ENCODE assay signal across 8 cellular contexts in genomic region chr14:106518054-106518943, GRCh38.
A peak's percentile ranks its signal among the peaks of the same experiment; 100 is the strongest.
DNase-seq lines count a peak whose midpoint lies in the region; ATAC-seq and TF ChIP-seq lines count a peak whose summit lies in the region.

No MANE protein-coding gene starts in this region.

- TF ChIP-seq POLR2A in NB4 (IDR thresholded peaks at IDR 0.05; ENCODE audit: extremely low read depth, insufficient read length): no peak

- intact Hi-C loops in CD8-positive, alpha-beta T cell (cut with DNase I, micrococcal nuclease): loop anchor here in 1 of 2 experiments (10.0 kb wide), 1 partner anchor 123 kb away; no protein-coding TSS in a partner anchor
- intact Hi-C loops in psoas muscle (cut with DNase I): no loop called here

- H3K9me3 Mint-ChIP-seq in CD8-positive, alpha-beta T cell: no peaks in the 10 kb centered on the region
- peaks cover 94% of the 10 kb centered on the region for H3K9me3 Mint-ChIP-seq in endodermal cell

- H3K27me3 ChIP-seq in CD8-positive, alpha-beta T cell (ENCODE audit: insufficient read depth, low read length): no peaks in the 10 kb centered on the region
- H3K27me3 ChIP-seq in psoas muscle (ENCODE audit: insufficient read depth in 3 of 3, low read length in 2 of 3): no peaks in the 10 kb centered on the region
- no peaks in the 10 kb centered on the region for H3K27me3 ChIP-seq in endodermal cell (ENCODE audit: control insufficient read depth, insufficient read depth, low read length, poor library complexity, severe bottlenecking)

- H3K36me3 Mint-ChIP-seq in CD8-positive, alpha-beta T cell: no peaks in the 10 kb centered on the region
- H3K36me3 Mint-ChIP-seq in endodermal cell (ENCODE audit: low read depth): no peaks in the 10 kb centered on the region

- peak; percentile 90 for TF ChIP-seq CTCF in CD8-positive, alpha-beta T cell (IDR thresholded peaks at IDR 0.05)
- TF ChIP-seq CTCF in NB4 (IDR thresholded peaks at IDR 0.05; ENCODE audit: low read depth, low read length) (peak; percentile 72), psoas muscle (IDR thresholded peaks at IDR 0.05) (no peak), endodermal cell (conservative IDR thresholded peaks at IDR 0.05) (no peak)

- H3K9ac ChIP-seq in endodermal cell (ENCODE audit: extremely low read depth, low read length, poor library complexity, severe bottlenecking): no peak overlapping the region

- H3K4me3 ChIP-seq in CD8-positive, alpha-beta T cell (ENCODE audit: low read depth, low read length): no peak overlapping the region
- H3K4me3 ChIP-seq in NB4 (ENCODE audit: low read depth, low read length): no peak overlapping the region
- H3K4me3 ChIP-seq in psoas muscle: no peak overlapping the region
- H3K4me3 ChIP-seq in endodermal cell (ENCODE audit: low read length): no peak overlapping the region

- DNase-seq in CD8-positive, alpha-beta T cell: peak; percentile 79 to 93 (median 87)
- DNase-seq in NB4 (ENCODE audit: low read depth) (peak; percentile 71), psoas muscle (peak; percentile 34 to 55), mesenteric fat pad (ENCODE audit: low spot score) (no peak), endodermal cell (no peak)
- peak; percentile 93 for DNase-seq in activated CD8-positive, alpha-beta memory T cell treated with anti-CD3 and anti-CD28 coated beads, Interleukin-2, amount 50 U/mL, for 48 hours

- H3K9me3 ChIP-seq in CD8-positive, alpha-beta T cell (ENCODE audit: low read length): no peaks in the 10 kb centered on the region
- H3K9me3 ChIP-seq in psoas muscle: no peaks in the 10 kb centered on the region
- H3K9me3 ChIP-seq in endodermal cell (ENCODE audit: control insufficient read depth, low read length): peaks cover 84% of the 10 kb centered on the region

- peaks cover 3% of the 10 kb centered on the region for H3K27me3 Mint-ChIP-seq in CD8-positive, alpha-beta T cell (ENCODE audit: low read depth)
- no peaks in the 10 kb centered on the region for H3K27me3 Mint-ChIP-seq in endodermal cell (ENCODE audit: insufficient read depth)

- no peak overlapping the region for H3K27ac Mint-ChIP-seq in CD8-positive, alpha-beta T cell
- no peak overlapping the region for H3K27ac Mint-ChIP-seq in endodermal cell

- CTCF ChIA-PET in CD8-positive, alpha-beta T cell (lab: Charles Lee): interaction anchor here (0.7 to 3.2 kb wide), 21 partner anchors 9 to 142 kb away, joined by 3 to 32 read pairs (median 6); no protein-coding TSS in a partner anchor

- peaks cover 25% of the 10 kb centered on the region for H3K4me1 Mint-ChIP-seq in CD8-positive, alpha-beta T cell (ENCODE audit: low read depth)
- H3K4me1 Mint-ChIP-seq in endodermal cell: no peaks in the 10 kb centered on the region

- ATAC-seq in CD8-positive, alpha-beta T cell: peak; percentile 91
- ATAC-seq in psoas muscle: no peak
- no peak for ATAC-seq in GM19324 (IDR thresholded peaks at IDR 0.05; ENCODE audit: low FRiP score, unreplicated experiment)
- no peak for ATAC-seq in HG02678 (IDR thresholded peaks at IDR 0.05; ENCODE audit: unreplicated experiment)

- H3K4me3 Mint-ChIP-seq in CD8-positive, alpha-beta T cell: no peak overlapping the region
- H3K4me3 Mint-ChIP-seq in endodermal cell: no peak overlapping the region

- POLR2A ChIA-PET in CD8-positive, alpha-beta T cell (lab: Charles Lee): interaction anchor here (1.0 to 1.2 kb wide), 2 partner anchors 11 to 17 kb away, joined by 4 read pairs; no protein-coding TSS in a partner anchor

- no peaks in the 10 kb centered on the region for H3K36me3 ChIP-seq in CD8-positive, alpha-beta T cell (ENCODE audit: insufficient read depth, low read length)
- H3K36me3 ChIP-seq in psoas muscle (ENCODE audit: insufficient read depth in 1 of 2, low read depth in 1 of 2) (no peaks in the 10 kb centered on the region), endodermal cell (ENCODE audit: control insufficient read depth, insufficient read depth, low read length) (no peaks in the 10 kb centered on the region)

- H3K27ac ChIP-seq in CD8-positive, alpha-beta T cell (ENCODE audit: low read depth, low read length): no peak overlapping the region
- H3K27ac ChIP-seq in psoas muscle (no peak overlapping the region), endodermal cell (ENCODE audit: low read depth, low read length) (no peak overlapping the region)

- peaks cover 8% of the 10 kb centered on the region for H3K4me1 ChIP-seq in CD8-positive, alpha-beta T cell (ENCODE audit: insufficient read depth, low read length)
- H3K4me1 ChIP-seq in psoas muscle (no peaks in the 10 kb centered on the region), endodermal cell (ENCODE audit: control insufficient read depth, insufficient read depth, low read length) (no peaks in the 10 kb centered on the region)

- 44 to 46% (median 46%) methylated on average over 11 of the region's 11 CpGs for WGBS in psoas muscle, 3 donors
- 54 to 64% methylated on average over 6 to 11 of the region's 11 CpGs for WGBS in endodermal cell (ENCODE audit: insufficient coverage in 1 of 2, insufficient read length in 1 of 2), 2 experiments

Comparison
In these comparisons a context has a peak if more than half of its experiments do, and no peak if none do; other contexts are left out.
1. DNase-seq: peak in CD8-positive, alpha-beta T cell (7 of 7), NB4 (single experiment), activated CD8-positive, alpha-beta memory T cell treated with anti-CD3 and anti-CD28 coated beads, Interleukin-2, amount 50 U/mL, for 48 hours (single experiment) and psoas muscle (2 of 2); none in mesenteric fat pad (single experiment) and endodermal cell (single experiment).
2. CTCF ChIP-seq: peak in CD8-positive, alpha-beta T cell (single experiment) and NB4 (single experiment); none in psoas muscle (single experiment) and endodermal cell (single experiment).